In genomic region chr20:20248620-20249200, GRCh38 we compare ENCODE assay signal across 26 cellular contexts.
DNase-seq lines count a peak whose midpoint lies in the region; ATAC-seq and TF ChIP-seq lines count a peak whose summit lies in the region.
"Had no signal": no experiment of that assay in that cellular context is flagged by ENCODE, and none has a peak within 500 bp of the region (broad histone marks: within the 10 kb centered on the region; RNA-seq: fewer than 3 reads in every experiment).

No MANE protein-coding gene starts in this region.

- peak overlapping the region; percentile 59 for H3K27ac Mint-ChIP-seq in dendritic cell treated with granulocyte-macrophage colony-stimulating factor and Interleukin-4, amounts not matched to agents 40 ng/mL and 50 ng/mL, for 4 days
- no peak overlapping the region for H3K27ac Mint-ChIP-seq in T-helper 17 cell
- H3K27ac Mint-ChIP-seq: activated T-cell treated with anti-CD3 and anti-CD28 coated beads, Interleukin-2, amount 50 U/mL, for 24 hours; H9; nephron; stimulated activated naive CD8-positive, alpha-beta T cell treated with anti-CD3 and anti-CD28 coated beads, Interleukin-15, amount 100 ng/mL, for 72 hours had no signal

- H3K4me1 Mint-ChIP-seq in dendritic cell treated with granulocyte-macrophage colony-stimulating factor and Interleukin-4, amounts not matched to agents 40 ng/mL and 50 ng/mL, for 4 days (ENCODE audit: low read depth), result peaks cover 20% of the 10 kb centered on the region
- no peaks in the 10 kb centered on the region for H3K4me1 Mint-ChIP-seq in T-helper 17 cell
- H3K4me1 Mint-ChIP-seq: stimulated activated naive CD8-positive, alpha-beta T cell treated with anti-CD3 and anti-CD28 coated beads, Interleukin-15, amount 100 ng/mL, for 72 hours had no signal

- no peak overlapping the region for H3K4me3 ChIP-seq in GM12865 (ENCODE audit: low read depth, low read length)
- H3K4me3 ChIP-seq: coronary artery, esophagus squamous epithelium, lung, mucosa of descending colon, skin epidermis had no signal

- intact Hi-C loops in dendritic cell treated with granulocyte-macrophage colony-stimulating factor and Interleukin-4, amounts not matched to agents 40 ng/mL and 50 ng/mL, for 4 days (cut with micrococcal nuclease), result no loop called here

- no peaks in the 10 kb centered on the region for H3K36me3 Mint-ChIP-seq in dendritic cell treated with granulocyte-macrophage colony-stimulating factor and Interleukin-4, amounts not matched to agents 40 ng/mL and 50 ng/mL, for 4 days (ENCODE audit: low read depth)
- no peaks in the 10 kb centered on the region for H3K36me3 Mint-ChIP-seq in T-helper 17 cell (ENCODE audit: low read depth)

- H3K9me3 ChIP-seq in T-helper 17 cell (ENCODE audit: control insufficient read depth, low read length, poor library complexity, severe bottlenecking), result no peaks in the 10 kb centered on the region
- H3K9me3 ChIP-seq: mucosa of descending colon had no signal

- ATAC-seq in GM21717 (IDR thresholded peaks at IDR 0.05; ENCODE audit: unreplicated experiment) (peak; percentile 81), GM19023 (IDR thresholded peaks at IDR 0.05; ENCODE audit: unreplicated experiment) (no peak), GM18517 (IDR thresholded peaks at IDR 0.05; ENCODE audit: unreplicated experiment) (no peak), HG03196 (IDR thresholded peaks at IDR 0.05; ENCODE audit: unreplicated experiment) (no peak), T-helper 17 cell (no peak)
- ATAC-seq: mucosa of descending colon; stimulated activated naive CD8-positive, alpha-beta T cell treated with anti-CD3 and anti-CD28 coated beads, Interleukin-15, amount 100 ng/mL, for 72 hours had no signal

- TF ChIP-seq CTCF in GM12865 (IDR thresholded peaks at IDR 0.05; ENCODE audit: insufficient read depth, low read depth, low read length, missing control alignments), result no peak

- peaks cover 17% of the 10 kb centered on the region for H3K9me3 Mint-ChIP-seq in dendritic cell treated with granulocyte-macrophage colony-stimulating factor and Interleukin-4, amounts not matched to agents 40 ng/mL and 50 ng/mL, for 4 days
- H3K9me3 Mint-ChIP-seq: activated T-cell treated with anti-CD3 and anti-CD28 coated beads, Interleukin-2, amount 50 U/mL, for 24 hours had no signal

- DNase-seq in GM12865 (ENCODE audit: low read depth) (peak; percentile 73), MV-4-11 (lab: John Stamatoyannopoulos, UW) (peak; percentile 78), T-helper 17 cell (no peak)
- DNase-seq: activated CD4-positive, alpha-beta T cell treated with anti-CD3 and anti-CD28 coated beads for 48 hours; activated gamma-delta T cell treated with Interleukin-2 at 50 U/mL for 16 hours; activated T-cell treated with anti-CD3 and anti-CD28 coated beads, Interleukin-2, amount 50 U/mL, for 24 hours; COR-L47; DMS53; esophagus squamous epithelium; foreskin melanocyte; H9; mucosa of descending colon; NCI-H1092 treated with DMSO at 0.1 percent for 48 hours; NCI-H187 treated with DMSO at 0.1 percent for 48 hours; NCI-H526; stimulated activated naive CD8-positive, alpha-beta T cell treated with anti-CD3 and anti-CD28 coated beads, Interleukin-15, amount 100 ng/mL, for 72 hours; T-helper 2 cell had no signal

- no peaks in the 10 kb centered on the region for H3K27me3 Mint-ChIP-seq in dendritic cell treated with granulocyte-macrophage colony-stimulating factor and Interleukin-4, amounts not matched to agents 40 ng/mL and 50 ng/mL, for 4 days
- H3K27me3 Mint-ChIP-seq in T-helper 17 cell, result peaks cover 27% of the 10 kb centered on the region

- H3K4me3 Mint-ChIP-seq in dendritic cell treated with granulocyte-macrophage colony-stimulating factor and Interleukin-4, amounts not matched to agents 40 ng/mL and 50 ng/mL, for 4 days, result no peak overlapping the region
- H3K4me3 Mint-ChIP-seq in T-helper 17 cell, result no peak overlapping the region
- H3K4me3 Mint-ChIP-seq: activated T-cell treated with anti-CD3 and anti-CD28 coated beads, Interleukin-2, amount 50 U/mL, for 24 hours; H9; nephron; stimulated activated naive CD8-positive, alpha-beta T cell treated with anti-CD3 and anti-CD28 coated beads, Interleukin-15, amount 100 ng/mL, for 72 hours had no signal

Comparison
In these comparisons a context has a peak if more than half of its experiments do, and no peak if none do; other contexts are left out.
1. DNase-seq: peak in GM12865 (single experiment) and MV-4-11 (single experiment); none in T-helper 17 cell (0 of 3).